Comparison of ENCODE assay signal across 1 cellular context in genomic region chr2:219461669-219462068, GRCh38.
TF ChIP-seq lines count a peak whose summit lies in the region.

No MANE protein-coding gene starts in this region.

TF ChIP-seq in H1, 55 proteins besides CTCF, POLR2A, EP300 and RAD21:
- TF ChIP-seq MAFK (IDR thresholded peaks at IDR 0.05; ENCODE audit: low read depth, low read length) = no peak
- TF ChIP-seq POLR2AphosphoS5 (IDR thresholded peaks at IDR 0.05; ENCODE audit: low read depth, low read length) = no peak
- TF ChIP-seq ZNF274 (IDR thresholded peaks at IDR 0.05; ENCODE audit: borderline replicate concordance, extremely low read depth, low read length) = no peak
- TF ChIP-seq GABPA (IDR thresholded peaks at IDR 0.05; ENCODE audit: borderline replicate concordance, insufficient read depth, low read length) = no peak
- TF ChIP-seq ASH2L (IDR thresholded peaks at IDR 0.05; ENCODE audit: low read length) = no peak
- no peak for TF ChIP-seq HDAC2 (IDR thresholded peaks at IDR 0.05; ENCODE audit: borderline replicate concordance in 1 of 2, low read depth in 2 of 2, low read length in 2 of 2)
- no peak for TF ChIP-seq TCF12 (IDR thresholded peaks at IDR 0.05; ENCODE audit: low read depth, low read length)
